ENCODE assay signal across 21 cellular contexts in genomic region chr1:66450043-66450514, GRCh38.
A peak's percentile ranks its signal among the peaks of the same experiment; 100 is the strongest.
DNase-seq lines count a peak whose midpoint lies in the region; ATAC-seq and TF ChIP-seq lines count a peak whose summit lies in the region.
"Had no signal": no experiment of that assay in that cellular context is flagged by ENCODE, and none has a peak within 500 bp of the region (broad histone marks: within the 10 kb centered on the region; RNA-seq: fewer than 3 reads in every experiment).

No MANE protein-coding gene starts in this region.

- CTCF ChIA-PET in HEK293T (lab: Yijun Ruan, JAX), result interaction anchor here (0.6 to 2.9 kb wide), 7 partner anchors 54 to 1774 kb away, joined by 3 to 15 read pairs (median 4); no protein-coding TSS in a partner anchor
- CTCF ChIA-PET in activated CD4-positive, alpha-beta memory T cell treated with anti-CD3 and anti-CD28 coated beads, Interleukin-2, amount 10 ng/mL, durations not matched to agents 7 days and 5 days (lab: Charles Lee), result interaction anchor here (1.0 to 3.0 kb wide), 7 partner anchors 82 to 493 kb away, joined by 3 to 23 read pairs (median 7); no protein-coding TSS in a partner anchor

- no peak for TF ChIP-seq CTCF in esophagus muscularis mucosa (IDR thresholded peaks at IDR 0.05)

- no peaks in the 10 kb centered on the region for H3K36me3 ChIP-seq in esophagus muscularis mucosa
- H3K36me3 ChIP-seq in stomach smooth muscle (ENCODE audit: control insufficient read depth in 2 of 2, insufficient read depth in 2 of 2, low read length in 2 of 2), result no peaks in the 10 kb centered on the region
- H3K36me3 ChIP-seq: breast epithelium, ovary had no signal

- H3K4me1 ChIP-seq in esophagus muscularis mucosa (peaks cover 21 to 42% (median 29%) of the 10 kb centered on the region in 4 donors), stomach smooth muscle (ENCODE audit: control insufficient read depth, insufficient read depth, low read length) (peaks cover 5% of the 10 kb centered on the region)
- H3K4me1 ChIP-seq: breast epithelium had no signal

- H3K36me3 Mint-ChIP-seq in activated CD4-positive, alpha-beta memory T cell treated with anti-CD3 and anti-CD28 coated beads, Interleukin-2, amount 10 ng/mL, durations not matched to agents 7 days and 5 days (ENCODE audit: low read depth), result no peaks in the 10 kb centered on the region
- H3K36me3 Mint-ChIP-seq: activated naive CD8-positive, alpha-beta T cell had no signal

- H3K27me3 ChIP-seq in esophagus muscularis mucosa (no peaks in the 10 kb centered on the region), stomach smooth muscle (ENCODE audit: control insufficient read depth in 1 of 2, insufficient read depth in 2 of 2, low read length in 2 of 2) (no peaks in the 10 kb centered on the region)
- H3K27me3 ChIP-seq: breast epithelium, ovary had no signal

- H3K27me3 Mint-ChIP-seq in activated CD4-positive, alpha-beta memory T cell treated with anti-CD3 and anti-CD28 coated beads, Interleukin-2, amount 10 ng/mL, durations not matched to agents 7 days and 5 days, result peaks cover 21% of the 10 kb centered on the region
- H3K27me3 Mint-ChIP-seq: B cell had no signal

- no peak overlapping the region for H3K4me3 Mint-ChIP-seq in activated CD4-positive, alpha-beta memory T cell treated with anti-CD3 and anti-CD28 coated beads, Interleukin-2, amount 10 ng/mL, durations not matched to agents 7 days and 5 days
- H3K4me3 Mint-ChIP-seq: activated naive CD8-positive, alpha-beta T cell; B cell had no signal

- ATAC-seq in HG03108 (IDR thresholded peaks at IDR 0.05; ENCODE audit: unreplicated experiment) (no peak), HG03159 (IDR thresholded peaks at IDR 0.05; ENCODE audit: unreplicated experiment) (no peak)
- ATAC-seq: HCT116; stimulated activated naive CD8-positive, alpha-beta T cell treated with anti-CD3 and anti-CD28 coated beads, Interleukin-15, Interleukin-2, amounts not matched to agents 100 U/mL and 50 U/mL, for 24 hours had no signal

- intact Hi-C loops in esophagus muscularis mucosa (cut with DNase I), result no loop called here

- H3K9me3 ChIP-seq in esophagus muscularis mucosa, result no peaks in the 10 kb centered on the region
- no peaks in the 10 kb centered on the region for H3K9me3 ChIP-seq in stomach smooth muscle (ENCODE audit: control insufficient read depth in 2 of 2, low read length in 2 of 2)
- H3K9me3 ChIP-seq: breast epithelium, ovary had no signal

- no peaks in the 10 kb centered on the region for H3K9me3 Mint-ChIP-seq in activated CD4-positive, alpha-beta memory T cell treated with anti-CD3 and anti-CD28 coated beads, Interleukin-2, amount 10 ng/mL, durations not matched to agents 7 days and 5 days

- H3K4me3 ChIP-seq in esophagus muscularis mucosa, result no peak overlapping the region
- H3K4me3 ChIP-seq in stomach smooth muscle (ENCODE audit: low read length in 2 of 2), result peak overlapping the region in 1 of 2 donors; percentile 4
- H3K4me3 ChIP-seq: breast epithelium, ovary had no signal

- POLR2A ChIA-PET in HEK293T (lab: Yijun Ruan, JAX), result interaction anchor here (1.0 kb wide), 1 partner anchor 118 kb away, joined by 3 read pairs; no protein-coding TSS in a partner anchor
- POLR2A ChIA-PET in activated CD4-positive, alpha-beta memory T cell treated with anti-CD3 and anti-CD28 coated beads, Interleukin-2, amount 10 ng/mL, durations not matched to agents 7 days and 5 days (lab: Charles Lee), result interaction anchor here (1.0 to 1.6 kb wide), 2 partner anchors 197 to 203 kb away, joined by 3 to 4 read pairs; no protein-coding TSS in a partner anchor

- H3K9ac ChIP-seq in stomach smooth muscle (ENCODE audit: low read length in 2 of 2), result peak overlapping the region; percentile 2 to 39

- 26% methylated on average over 3 of the region's 3 CpGs for WGBS in esophagus muscularis mucosa

- peaks cover 15% of the 10 kb centered on the region for H3K4me1 Mint-ChIP-seq in activated CD4-positive, alpha-beta memory T cell treated with anti-CD3 and anti-CD28 coated beads, Interleukin-2, amount 10 ng/mL, durations not matched to agents 7 days and 5 days

- H3K27ac ChIP-seq in esophagus muscularis mucosa (replicated peaks in 1 of 4), result peak overlapping the region; percentile 53 to 69 (median 59)
- peak overlapping the region; percentile 81 for H3K27ac ChIP-seq in stomach smooth muscle (ENCODE audit: low read length)
- H3K27ac ChIP-seq: ovary had no signal

- no peak for TF ChIP-seq POLR2A in esophagus muscularis mucosa (IDR thresholded peaks at IDR 0.05; ENCODE audit: low read depth)

- DNase-seq in HEK293T (ENCODE audit: extremely low spot score) (no peak), esophagus muscularis mucosa (ENCODE audit: extremely low spot score) (no peak), left kidney (ENCODE audit: low read depth, low spot score) (peak; percentile 33), NCI-H2196 treated with DMSO at 0.1 percent for 48 hours (lab: John Stamatoyannopoulos, UW; ENCODE audit: unreplicated experiment) (no peak)
- no peak for DNase-seq in activated CD4-positive, alpha-beta memory T cell treated with anti-CD3 and anti-CD28 coated beads, Interleukin-2, amount 10 ng/mL, durations not matched to agents 7 days and 5 days
- DNase-seq: activated CD4-positive, alpha-beta T cell treated with anti-CD3 and anti-CD28 coated beads for 4 hours; effector CD8-positive, alpha-beta T cell; KBM-7; NCI-H1092; NCI-H2171 treated with DMSO at 0.1 percent for 48 hours; ovary; SIG-M5; stimulated activated CD4-positive, alpha-beta T cell treated with anti-CD3 and anti-CD28 coated beads, Interleukin-12 subunit alpha, Interleukin-12 subunit beta, amount 100 ng/mL, for 4 hours; stimulated activated naive CD8-positive, alpha-beta T cell treated with anti-CD3 and anti-CD28 coated beads, Interleukin-15, Interleukin-2, amounts not matched to agents 100 U/mL and 50 U/mL, for 24 hours had no signal

- no peak overlapping the region for H3K27ac Mint-ChIP-seq in activated CD4-positive, alpha-beta memory T cell treated with anti-CD3 and anti-CD28 coated beads, Interleukin-2, amount 10 ng/mL, durations not matched to agents 7 days and 5 days
- H3K27ac Mint-ChIP-seq: activated naive CD8-positive, alpha-beta T cell; B cell had no signal

- TF ChIP-seq EP300 in esophagus muscularis mucosa (IDR thresholded peaks at IDR 0.05), result peak; percentile 21

TF ChIP-seq in HEK293T, 16 proteins besides CTCF, POLR2A, EP300 and RAD21:
- TF ChIP-seq BHLHE40 (IDR thresholded peaks at IDR 0.05; ENCODE audit: borderline replicate concordance), result no peak
- TF ChIP-seq FOXK2 (IDR thresholded peaks at IDR 0.05), result 0 out of 2 replicates have a peak, but pooled peaks have one; percentile 20
